Comparison of ENCODE assay signal across 24 cellular contexts in the genomic region with DNA sequence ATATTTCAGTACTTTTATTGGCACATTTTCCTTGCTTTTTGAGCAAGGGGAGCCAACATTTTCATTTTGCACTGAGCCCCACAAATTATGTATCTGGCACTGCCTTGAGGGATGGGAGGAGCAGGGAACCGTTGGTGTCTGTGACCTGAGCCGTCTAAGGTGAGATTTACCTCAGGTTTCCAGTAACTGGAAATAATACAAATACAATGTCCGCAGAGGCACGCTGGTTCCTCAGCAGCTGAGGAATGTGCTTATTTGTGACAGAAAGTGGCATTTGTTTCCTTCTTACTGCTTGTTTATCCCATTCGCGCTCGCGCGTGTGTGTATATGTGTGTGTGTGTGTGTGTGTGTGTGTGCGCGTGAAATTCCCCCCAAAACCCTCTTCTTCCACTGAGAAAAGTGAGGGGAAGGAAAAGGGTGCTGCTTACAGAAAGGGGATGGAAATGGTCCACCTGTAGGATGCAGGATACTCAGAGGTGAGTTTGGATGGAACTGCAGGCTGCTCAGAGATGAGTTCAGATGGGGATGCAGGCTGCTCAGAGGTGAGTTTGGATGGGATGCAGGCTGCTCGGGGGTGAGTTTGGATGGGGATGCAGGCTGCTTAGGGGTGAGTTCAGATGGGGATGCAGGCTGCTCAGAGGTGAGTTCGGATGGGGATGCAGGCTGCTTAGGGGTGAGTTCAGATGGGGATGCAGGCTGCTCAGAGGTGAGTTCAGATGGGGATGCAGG. TPM values are rescaled to one million over a fixed set of nuclear protein-coding genes. Genes with fewer than 3 reads are reported as not detected.
A peak's percentile ranks its signal among the peaks of the same experiment; 100 is the strongest.
DNase-seq lines count a peak whose midpoint lies in the region; ATAC-seq, FAIRE-seq and TF ChIP-seq lines count a peak whose summit lies in the region.
"Had no signal": no experiment of that assay in that cellular context is flagged by ENCODE, and none has a peak within 500 bp of the region (broad histone marks: within the 10 kb centered on the region; RNA-seq: fewer than 3 reads in every experiment).

No MANE protein-coding gene starts in this region.

- peaks cover 17% of the 10 kb centered on the region for H3K36me3 Mint-ChIP-seq in activated naive CD4-positive, alpha-beta T cell treated with anti-CD3 and anti-CD28 coated beads, Interleukin-2, amount 50 U/mL, for 24 hours
- H3K36me3 Mint-ChIP-seq in activated naive CD4-positive, alpha-beta T cell treated with anti-CD3 and anti-CD28 coated beads, Interleukin-2, amount 50 U/mL, for 72 hours, result peaks cover 10 to 36% of the 10 kb centered on the region in 2 donors

- FAIRE-seq in GM12878 (lab: Jason Lieb, UNC) (no peak), urothelium cell line (lab: Jason Lieb, UNC) (peak; percentile 40)
- FAIRE-seq: colon, islet of Langerhans had no signal

- SMC1A ChIA-PET in GM12878 (lab: Charles Lee; ENCODE audit: uncharacterized antibody, unreplicated experiment), result interaction anchor here (1.1 to 6.2 kb wide), 3 partner anchors 48 to 90 kb away, joined by 4 to 82 read pairs (median 70); no protein-coding TSS in a partner anchor

- POLR2A ChIA-PET in GM12878 (lab: Charles Lee), result no interaction called here

- H3K4me1 Mint-ChIP-seq in activated naive CD4-positive, alpha-beta T cell treated with anti-CD3 and anti-CD28 coated beads, Interleukin-2, amount 50 U/mL, for 24 hours, result peaks cover 22% of the 10 kb centered on the region

- no peak overlapping the region for H3K9ac ChIP-seq in SU-DHL-6 (ENCODE audit: low read length)
- H3K9ac ChIP-seq in GM12878 (ENCODE audit: control insufficient read depth, insufficient read depth, low read length), result no peak overlapping the region

- H3K4me1 ChIP-seq in GM12878 (ENCODE audit: control insufficient read depth, insufficient read depth, low read length) (peaks cover 44% of the 10 kb centered on the region), BE2C (no peaks in the 10 kb centered on the region), HAP-1 (no peaks in the 10 kb centered on the region; the same call in 1 of the 2 replicates)
- H3K4me1 ChIP-seq: adrenal gland, gastroesophageal sphincter, testis had no signal

- ATAC-seq in activated naive CD4-positive, alpha-beta T cell treated with anti-CD3 and anti-CD28 coated beads, Interleukin-2, amount 50 U/mL, for 72 hours, result no peak
- ATAC-seq in GM12878, result no peak
- ATAC-seq: gastroesophageal sphincter had no signal

- in situ Hi-C loops in GM12878 (cut with MboI) (no loop called here), HAP-1 (cut with MboI; ENCODE audit: low sequenced_read_pairs) (no loop called here)

- no TSS peak for BruUV-seq in GM12878 (replicated peaks; lab: Mats Ljungman, UMichigan)

- H4K20me1 ChIP-seq in SU-DHL-6 (ENCODE audit: low read depth, low read length) (no peaks in the 10 kb centered on the region), GM12878 (ENCODE audit: control insufficient read depth, insufficient read depth) (no peaks in the 10 kb centered on the region; the same call in 1 of the 2 replicates)

- peak; percentile 73; the same call in 1 of the 2 replicates for TF ChIP-seq POLR2A in GM12878 (IDR thresholded peaks at IDR 0.05; ENCODE audit: low read depth, low read length)

- H3K9me3 ChIP-seq in SU-DHL-6 (ENCODE audit: insufficient read depth, low read length) (no peaks in the 10 kb centered on the region), GM12878 (replicated peaks; ENCODE audit: control insufficient read depth, insufficient read depth, low read length) (no peaks in the 10 kb centered on the region), BE2C (no peaks in the 10 kb centered on the region), HAP-1 (no peaks in the 10 kb centered on the region)
- H3K9me3 ChIP-seq: adrenal gland, esophagus squamous epithelium, gastroesophageal sphincter, testis had no signal

- DNase-seq in activated naive CD4-positive, alpha-beta T cell treated with anti-CD3 and anti-CD28 coated beads, Interleukin-2, amount 50 U/mL, for 72 hours (ENCODE audit: low spot score in 2 of 2), result no peak
- no peak for DNase-seq in GM12878 (ENCODE audit: low read depth, low spot score)
- DNase-seq in urothelium cell line (ENCODE audit: low spot score), result no peak
- no peak for DNase-seq in BE2C
- DNase-seq in HAP-1 (ENCODE audit: low spot score in 2 of 2), result no peak
- DNase-seq in NCI-H1048 (lab: John Stamatoyannopoulos, UW), result no peak
- DNase-seq: activated CD4-positive, alpha-beta T cell treated with anti-CD3 and anti-CD28 coated beads for 4 hours; adrenal gland; CD4-positive, CD25-positive, alpha-beta regulatory T cell; DMS53; esophagus squamous epithelium; GOT3; hypothalamus; NCI-H2081 treated with DMSO at 0.1 percent for 48 hours; NCI-H446; SHP77 treated with DMSO at 0.1 percent for 48 hours; testis had no signal

- H3K36me3 ChIP-seq in SU-DHL-6 (ENCODE audit: low read length), result peaks cover 12% of the 10 kb centered on the region; the same call in 1 of the 2 replicates
- peaks cover 43 to 48% of the 10 kb centered on the region in 2 experiments for H3K36me3 ChIP-seq in GM12878 (ENCODE audit: control insufficient read depth in 2 of 2, insufficient read depth in 2 of 2, low read length in 1 of 2)
- no peaks in the 10 kb centered on the region for H3K36me3 ChIP-seq in BE2C
- no peaks in the 10 kb centered on the region for H3K36me3 ChIP-seq in HAP-1 (replicated peaks)
- H3K36me3 ChIP-seq: adrenal gland, gastroesophageal sphincter had no signal

- H3K27me3 ChIP-seq in SU-DHL-6 (ENCODE audit: low read length) (no peaks in the 10 kb centered on the region), GM12878 (replicated peaks in 1 of 2; ENCODE audit: control insufficient read depth in 2 of 2, insufficient read depth in 2 of 2, low read length in 1 of 2) (no peaks in the 10 kb centered on the region), BE2C (peaks cover 16% of the 10 kb centered on the region), HAP-1 (ENCODE audit: low read depth) (no peaks in the 10 kb centered on the region; the same call in 1 of the 2 replicates)
- H3K27me3 ChIP-seq: adrenal gland, testis had no signal

- no peaks in the 10 kb centered on the region for H3K9me2 ChIP-seq in SU-DHL-6 (replicated peaks; ENCODE audit: insufficient read depth, low read length)

- no peaks in the 10 kb centered on the region for H3K9me3 Mint-ChIP-seq in activated naive CD4-positive, alpha-beta T cell treated with anti-CD3 and anti-CD28 coated beads, Interleukin-2, amount 50 U/mL, for 24 hours
- no peaks in the 10 kb centered on the region for H3K9me3 Mint-ChIP-seq in activated naive CD4-positive, alpha-beta T cell treated with anti-CD3 and anti-CD28 coated beads, Interleukin-2, amount 50 U/mL, for 72 hours
- H3K9me3 Mint-ChIP-seq: CD4-positive, CD25-positive, alpha-beta regulatory T cell had no signal

- 83% methylated on average over 13 of the region's 13 CpGs for WGBS in GM12878 (ENCODE audit: insufficient coverage, insufficient replicate concordance, low lambda C conversion rate, missing lambda C conversion rate)

- no peaks in the 10 kb centered on the region for H3K27me3 Mint-ChIP-seq in activated naive CD4-positive, alpha-beta T cell treated with anti-CD3 and anti-CD28 coated beads, Interleukin-2, amount 50 U/mL, for 24 hours
- H3K27me3 Mint-ChIP-seq: CD4-positive, CD25-positive, alpha-beta regulatory T cell had no signal

- no peak overlapping the region for H3K4me3 Mint-ChIP-seq in activated naive CD4-positive, alpha-beta T cell treated with anti-CD3 and anti-CD28 coated beads, Interleukin-2, amount 50 U/mL, for 24 hours
- H3K4me3 Mint-ChIP-seq: CD4-positive, CD25-positive, alpha-beta regulatory T cell had no signal

- TF ChIP-seq EP300 in GM12878 (IDR thresholded peaks at IDR 0.05; ENCODE audit: borderline replicate concordance in 1 of 2, control insufficient read depth in 1 of 2, low read depth in 2 of 2, low read length in 2 of 2), result no peak

- peak overlapping the region; percentile 95 for H3K27ac ChIP-seq in SU-DHL-6 (ENCODE audit: low read depth, low read length)
- H3K27ac ChIP-seq in GM12878 (ENCODE audit: control insufficient read depth, insufficient read depth), result no peak overlapping the region
- H3K27ac ChIP-seq: adrenal gland, esophagus squamous epithelium, gastroesophageal sphincter, testis had no signal

- CTCF ChIA-PET in GM12878 (lab: Yijun Ruan, JAX), result interaction anchor here (0.8 to 9.8 kb wide), 4 partner anchors 48 to 92 kb away, joined by 3 to 95 read pairs (median 84); no protein-coding TSS in a partner anchor

- H2AFZ ChIP-seq in SU-DHL-6 (ENCODE audit: low read depth, low read length, severe bottlenecking), result no peak overlapping the region
- no peak overlapping the region for H2AFZ ChIP-seq in GM12878 (ENCODE audit: control insufficient read depth, low read depth, low read length)

- RAD21 ChIA-PET in GM12878 (lab: Charles Lee; ENCODE audit: unreplicated experiment), result interaction anchor here (1.4 kb wide), 1 partner anchor 321 kb away, joined by 3 read pairs; no protein-coding TSS in a partner anchor

- TF ChIP-seq CTCF in SU-DHL-6 (IDR thresholded peaks at IDR 0.05; ENCODE audit: insufficient read depth, low read length, poor library complexity, severe bottlenecking) (no peak), GM12878 (IDR thresholded peaks at IDR 0.05 in 2 of 3, conservative IDR thresholded peaks at IDR 0.05 in 1 of 3; ENCODE audit: control insufficient read depth in 2 of 3, extremely low read depth in 1 of 3, insufficient read depth in 1 of 3, low read depth in 3 of 3, low read length in 3 of 3) (no peak), BE2C (IDR thresholded peaks at IDR 0.05; ENCODE audit: low read depth, low read length) (no peak)

- H3K4me3 ChIP-seq in SU-DHL-6 (ENCODE audit: insufficient read depth, low read length, poor library complexity, severe bottlenecking), result no peak overlapping the region
- no peak overlapping the region for H3K4me3 ChIP-seq in GM12878
- H3K4me3 ChIP-seq in BE2C (ENCODE audit: low read depth, low read length), result no peak overlapping the region
- no peak overlapping the region for H3K4me3 ChIP-seq in HAP-1
- H3K4me3 ChIP-seq: adrenal gland, esophagus squamous epithelium, gastroesophageal sphincter, testis had no signal

- peak overlapping the region; percentile 75 for H3K27ac Mint-ChIP-seq in activated naive CD4-positive, alpha-beta T cell treated with anti-CD3 and anti-CD28 coated beads, Interleukin-2, amount 50 U/mL, for 24 hours
- peak overlapping the region in 1 of 2 donors; percentile 77 for H3K27ac Mint-ChIP-seq in activated naive CD4-positive, alpha-beta T cell treated with anti-CD3 and anti-CD28 coated beads, Interleukin-2, amount 50 U/mL, for 72 hours

- 0 out of 2 replicates have a peak, but pooled peaks cover 7% of the 10 kb centered on the region for H3K79me2 ChIP-seq in SU-DHL-6 (ENCODE audit: insufficient read depth, low read length)
- H3K79me2 ChIP-seq in GM12878 (ENCODE audit: control insufficient read depth, insufficient read depth, low read length), result peaks cover 29% of the 10 kb centered on the region

- no peak overlapping the region for H3K4me2 ChIP-seq in SU-DHL-6 (ENCODE audit: low read depth, low read length, poor library complexity, severe bottlenecking)
- no peak overlapping the region for H3K4me2 ChIP-seq in GM12878 (ENCODE audit: control insufficient read depth, insufficient read depth)

- no peak for TF ChIP-seq RAD21 in GM12878 (IDR thresholded peaks at IDR 0.05; ENCODE audit: insufficient read depth, low read depth, low read length)

- H3F3A ChIP-seq in SU-DHL-6 (ENCODE audit: insufficient read depth), result peaks cover 70% of the 10 kb centered on the region

- intact Hi-C loops in GM12878 (cut with micrococcal nuclease; ENCODE audit: unreplicated experiment), result loop anchor here (5.0 kb wide), 1 partner anchor 35 kb away; a partner anchor contains a TSS

RNA-seq across cellular contexts. Expression of a gene that starts 30.2 kb away (rescaled TPM):
- total RNA-seq in activated naive CD4-positive, alpha-beta T cell treated with anti-CD3 and anti-CD28 coated beads, Interleukin-2, amount 50 U/mL, for 72 hours, result 10 to 100 TPM; 84.3 to 96.3 TPM
- 1,111 and 1,167 TPM in 2 replicates for total RNA-seq in GM12878 (2013; cell fraction: nucleolus; rRNA removed)
- total RNA-seq in GM12878 (2014; rRNA removed) (121 and 136 TPM in 2 replicates), GM12878 (2014; rRNA removed; fragmentation: Illumina TruSeq; extraction: Trizol) (134 and 145 TPM in 2 replicates), GM12878 (2021) (125 and 140 TPM in 2 replicates)
- polyA plus RNA-seq in GM12878 (2011; ENCODE audit: low read depth), result 41.2 TPM
- polyA plus RNA-seq in GM12878 (2011; rRNA removed) (260 and 289 TPM in 2 replicates), GM12878 (2014; fragmentation: Illumina TruSeq; extraction: Trizol) (134 and 155 TPM in 2 replicates), GM12878 (2014; fragmentation: Nextera tagmentation; extraction: Ambion mirVana) (100 to 1,000 TPM; 128 to 145 TPM), GM12878 (2014; rRNA removed) (154 and 204 TPM in 2 replicates), GM12878 (2016; fragmentation: Nextera tagmentation; extraction: Ambion mirVana) (10 to 100 TPM; 87.3 to 89.7 TPM)
- 194 and 205 TPM in 2 replicates for polyA plus RNA-seq in GM12878 (2011; cell fraction: cytosol; rRNA removed)
- polyA plus RNA-seq in GM12878 (2011; cell fraction: nucleus; rRNA removed), result 385 and 567 TPM in 2 replicates
- 73.7 and 121 TPM in 2 replicates for polyA plus RNA-seq in GM12878 (2012)
- polyA minus RNA-seq in GM12878 (2011; rRNA and poly(A)+ RNA removed), result 378 and 409 TPM in 2 replicates
- polyA minus RNA-seq in GM12878 (2011; cell fraction: cytosol; rRNA and poly(A)+ RNA removed), result 105 and 108 TPM in 2 replicates
- 309 and 389 TPM in 2 replicates for polyA minus RNA-seq in GM12878 (2011; cell fraction: nucleus; rRNA and poly(A)+ RNA removed)
- not detected for polyA plus RNA-seq in BE2C (2012; ENCODE audit: insufficient read depth, insufficient read length, low read depth)
- total RNA-seq: pulmonary artery endothelial cell had no signal
- polyA plus RNA-seq: AG04450 had no signal

RNA-seq across cellular contexts. Expression of a gene that starts 34.6 kb away (rescaled TPM):
- total RNA-seq in activated naive CD4-positive, alpha-beta T cell treated with anti-CD3 and anti-CD28 coated beads, Interleukin-2, amount 50 U/mL, for 72 hours, result 100 to 1,000 TPM; 231 to 236 TPM
- 550 and 565 TPM in 2 replicates for total RNA-seq in GM12878 (2013; cell fraction: nucleolus; rRNA removed)
- 415 and 499 TPM in 2 replicates for total RNA-seq in GM12878 (2014; rRNA removed)
- 445 and 463 TPM in 2 replicates for total RNA-seq in GM12878 (2014; rRNA removed; fragmentation: Illumina TruSeq; extraction: Trizol)
- total RNA-seq in GM12878 (2021), result 311 and 323 TPM in 2 replicates
- 1,141 TPM for polyA plus RNA-seq in GM12878 (2011; ENCODE audit: low read depth)
- polyA plus RNA-seq in GM12878 (2011; rRNA removed), result 1,315 and 1,412 TPM in 2 replicates
- polyA plus RNA-seq in GM12878 (2011; cell fraction: cytosol; rRNA removed), result 831 and 1,170 TPM in 2 replicates
- 317 and 485 TPM in 2 replicates for polyA plus RNA-seq in GM12878 (2011; cell fraction: nucleus; rRNA removed)
- 688 and 1,150 TPM in 2 replicates for polyA plus RNA-seq in GM12878 (2012)
- 487 and 663 TPM in 2 replicates for polyA plus RNA-seq in GM12878 (2014; fragmentation: Illumina TruSeq; extraction: Trizol)
- 100 to 1,000 TPM; 667 to 776 TPM for polyA plus RNA-seq in GM12878 (2014; fragmentation: Nextera tagmentation; extraction: Ambion mirVana)
- polyA plus RNA-seq in GM12878 (2014; rRNA removed), result 335 and 411 TPM in 2 replicates
- polyA plus RNA-seq in GM12878 (2016; fragmentation: Nextera tagmentation; extraction: Ambion mirVana), result 100 to 1,000 TPM; 302 to 328 TPM
- polyA minus RNA-seq in GM12878 (2011; rRNA and poly(A)+ RNA removed), result 654 and 682 TPM in 2 replicates
- 176 and 177 TPM in 2 replicates for polyA minus RNA-seq in GM12878 (2011; cell fraction: cytosol; rRNA and poly(A)+ RNA removed)
- 79.5 and 82.9 TPM in 2 replicates for polyA minus RNA-seq in GM12878 (2011; cell fraction: nucleus; rRNA and poly(A)+ RNA removed)
- polyA plus RNA-seq in BE2C (2012; ENCODE audit: insufficient read depth, insufficient read length, low read depth), result not detected
- total RNA-seq: pulmonary artery endothelial cell had no signal
- polyA plus RNA-seq: AG04450 had no signal
